In the genomic region with DNA sequence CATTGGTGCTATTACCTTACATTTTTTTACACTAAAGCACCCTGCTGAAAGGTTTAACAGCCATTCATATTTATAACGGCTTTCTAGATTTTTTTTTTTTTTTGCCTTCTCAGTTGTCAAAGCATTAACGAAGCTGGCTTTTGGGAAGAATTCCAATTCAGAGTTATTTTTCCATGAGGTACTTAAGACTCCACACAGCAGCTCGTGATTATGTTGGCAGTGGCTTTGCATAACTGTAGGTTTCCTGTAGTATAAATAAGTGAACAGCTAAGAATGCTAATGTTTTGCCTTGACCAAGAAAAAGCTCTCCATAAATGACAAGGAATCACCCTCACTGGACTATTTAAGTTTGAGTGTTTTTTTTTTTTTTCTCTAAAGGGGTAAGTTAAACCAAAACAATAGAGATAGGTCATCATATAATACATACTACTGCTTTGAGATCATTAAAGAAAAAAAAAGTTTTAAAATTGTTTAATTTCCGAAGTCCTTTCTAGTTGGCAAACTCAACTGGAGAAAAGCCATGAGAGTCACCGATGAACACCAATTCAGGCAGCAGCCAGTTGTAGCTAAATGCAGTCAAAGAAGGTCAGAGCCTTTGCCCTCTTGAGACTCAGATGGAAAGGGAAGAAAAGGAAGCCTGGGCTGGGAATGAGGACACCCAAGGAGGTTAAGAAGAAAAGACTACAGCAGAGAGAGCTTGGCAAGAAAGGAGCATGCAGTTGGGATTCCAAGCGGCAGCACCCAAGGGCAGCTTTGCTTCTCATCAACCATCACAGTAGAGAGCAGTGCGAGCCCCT, we compare ENCODE assay signal across 15 cellular contexts.
A peak's percentile ranks its signal among the peaks of the same experiment; 100 is the strongest.
DNase-seq lines count a peak whose midpoint lies in the region; ATAC-seq, FAIRE-seq and TF ChIP-seq lines count a peak whose summit lies in the region.
"Had no signal": no experiment of that assay in that cellular context is flagged by ENCODE, and none has a peak within 500 bp of the region (broad histone marks: within the 10 kb centered on the region; RNA-seq: fewer than 3 reads in every experiment).

No MANE protein-coding gene starts in this region.

- in situ Hi-C loops in HepG2 (cut with HindIII; ENCODE audit: extremely low pct_ligation_motif_present, low pct_unique_long_range_greater_than_20kb) = no loop called here

- peak overlapping the region; percentile 26 for H2BK15ac ChIP-seq in mesenchymal stem cell (ENCODE audit: low read depth, poor library complexity, severe bottlenecking)

- H2BK12ac ChIP-seq in mesenchymal stem cell (ENCODE audit: low read length in 2 of 2) = peak overlapping the region in 1 of 2 experiments; percentile 19

- H4K20me1 ChIP-seq in HepG2 (ENCODE audit: insufficient read depth, low read length) = no peaks in the 10 kb centered on the region

- CTCF ChIA-PET in HepG2 (lab: Yijun Ruan, JAX; ENCODE audit: low intra/inter-chr PET ratio, low total read pairs) = no interaction called here

- no peak overlapping the region for H2BK120ac ChIP-seq in mesenchymal stem cell (ENCODE audit: low read depth, low read length)

- TF ChIP-seq POLR2A in HepG2 (IDR thresholded peaks at IDR 0.05; ENCODE audit: insufficient read depth in 1 of 2, low read depth in 2 of 2, low read length in 2 of 2) (no peak), erythroblast (IDR thresholded peaks at IDR 0.05; ENCODE audit: low read length) (no peak)

- H3K4me2 ChIP-seq in HepG2 (ENCODE audit: low read depth, low read length) (no peak overlapping the region), mesenchymal stem cell (ENCODE audit: low read length, poor library complexity, severe bottlenecking) (no peak overlapping the region)
- H3K4me2 ChIP-seq: KMS-11 had no signal

- POLR2A ChIA-PET in HepG2 (lab: Yijun Ruan, JAX) = no interaction called here

- H2AK5ac ChIP-seq in mesenchymal stem cell (ENCODE audit: low read length, severe bottlenecking) = no peak overlapping the region

- no peak overlapping the region for H4K8ac ChIP-seq in mesenchymal stem cell (ENCODE audit: low read length)

- H3K4me3 ChIP-seq in liver (ENCODE audit: low read depth in 1 of 3, low read length in 3 of 3) (no peak overlapping the region), HepG2 (replicated peaks in 1 of 3; ENCODE audit: insufficient read depth in 1 of 3, low read depth in 2 of 3, low read length in 3 of 3) (no peak overlapping the region), esophagus (ENCODE audit: low read depth in 1 of 2, low read length in 2 of 2) (no peak overlapping the region), mesenchymal stem cell (ENCODE audit: insufficient read depth in 1 of 2, low read depth in 1 of 2, low read length in 2 of 2) (no peak overlapping the region)
- H3K4me3 ChIP-seq: colonic mucosa, psoas muscle had no signal

- H3K4me1 ChIP-seq in liver (ENCODE audit: control insufficient read depth in 4 of 4, insufficient read depth in 4 of 4, low read length in 3 of 4) (no peaks in the 10 kb centered on the region), HepG2 (ENCODE audit: insufficient read depth, low read length) (no peaks in the 10 kb centered on the region), esophagus (ENCODE audit: control insufficient read depth in 2 of 2, insufficient read depth in 2 of 2, low read length in 1 of 2) (no peaks in the 10 kb centered on the region), mesenchymal stem cell (ENCODE audit: control insufficient read depth, insufficient read depth, low read depth, low read length) (no peaks in the 10 kb centered on the region)
- H3K4me1 ChIP-seq: BE2C, colonic mucosa had no signal

- intact Hi-C loops in HepG2 (cut with micrococcal nuclease; ENCODE audit: unreplicated experiment) = no loop called here

- H3K23ac ChIP-seq in mesenchymal stem cell (ENCODE audit: low read length in 2 of 2) = no peak overlapping the region

- WGBS in liver = 64% methylated on average over 7 of the region's 7 CpGs
- WGBS in HepG2 (ENCODE audit: low lambda C conversion rate) = 33% methylated on average over 7 of the region's 7 CpGs
- 40 to 42% methylated on average over 7 of the region's 7 CpGs for WGBS in esophagus, 2 donors
- WGBS in mesenchymal stem cell = 95% methylated on average over 5 of the region's 7 CpGs

- H3K27ac ChIP-seq in liver (ENCODE audit: low read depth in 1 of 2, low read length in 2 of 2) (no peak overlapping the region), HepG2 (ENCODE audit: extremely low read length, insufficient read depth, low read length) (no peak overlapping the region), esophagus (ENCODE audit: low read depth in 2 of 2, low read length in 1 of 2) (peak overlapping the region; percentile 12 to 70), mesenchymal stem cell (ENCODE audit: low read length, poor library complexity, severe bottlenecking) (no peak overlapping the region)
- H3K27ac ChIP-seq: colonic mucosa, KMS-11, psoas muscle had no signal

- H3K27me3 ChIP-seq in liver (ENCODE audit: control insufficient read depth in 4 of 4, insufficient read depth in 4 of 4, low read length in 3 of 4) = no peaks in the 10 kb centered on the region
- no peaks in the 10 kb centered on the region for H3K27me3 ChIP-seq in HepG2 (ENCODE audit: control insufficient read depth in 1 of 2, insufficient read depth in 2 of 2, low read length in 2 of 2)
- H3K27me3 ChIP-seq in esophagus (ENCODE audit: control insufficient read depth in 1 of 2, insufficient read depth in 2 of 2, low read length in 2 of 2) = no peaks in the 10 kb centered on the region
- no peaks in the 10 kb centered on the region for H3K27me3 ChIP-seq in mesenchymal stem cell (ENCODE audit: control insufficient read depth in 1 of 2, insufficient read depth in 1 of 2, low read length in 2 of 2)
- H3K27me3 ChIP-seq: BE2C, colonic mucosa had no signal

- H3K18ac ChIP-seq in mesenchymal stem cell (ENCODE audit: low read depth in 1 of 2, low read length in 2 of 2) = peak overlapping the region; percentile 2 to 8

- H3K79me1 ChIP-seq in mesenchymal stem cell (replicated peaks; ENCODE audit: low read length, poor library complexity, severe bottlenecking) = no peaks in the 10 kb centered on the region

- TF ChIP-seq EP300 in HepG2 (IDR thresholded peaks at IDR 0.05; ENCODE audit: low read depth in 2 of 2, low read length in 2 of 2) (no peak), HepG2 (CRISPR knock-in tag; IDR thresholded peaks at IDR 0.05; ENCODE audit: borderline replicate concordance) (no peak)

- no peak overlapping the region for H3K9ac ChIP-seq in liver (ENCODE audit: low read depth in 1 of 2, low read length in 2 of 2)
- no peak overlapping the region for H3K9ac ChIP-seq in HepG2 (ENCODE audit: insufficient read depth, low read depth, low read length)
- peak overlapping the region; percentile 16 for H3K9ac ChIP-seq in mesenchymal stem cell (ENCODE audit: low read length)
- H3K9ac ChIP-seq: KMS-11 had no signal

- no peak overlapping the region for H3K4ac ChIP-seq in mesenchymal stem cell (ENCODE audit: low read depth in 1 of 2, low read length in 2 of 2)

- H2BK5ac ChIP-seq in mesenchymal stem cell (ENCODE audit: low read depth, low read length, poor library complexity, severe bottlenecking) = no peak overlapping the region

- no peak for DNase-seq in HepG2 (ENCODE audit: low spot score)
- DNase-seq in mesenchymal stem cell = peak; percentile 86
- no peak for DNase-seq in NCI-H2171 treated with DMSO at 0.1 percent for 48 hours (lab: John Stamatoyannopoulos, UW)
- no peak for DNase-seq in DMS53 (lab: John Stamatoyannopoulos, UW)
- no peak for DNase-seq in OCI-M2 (lab: John Stamatoyannopoulos, UW; ENCODE audit: unreplicated experiment)
- no peak for DNase-seq in erythroblast (lab: John Stamatoyannopoulos, UW)
- DNase-seq: BE2C, colonic mucosa, NCI-H226, psoas muscle, SHP77 had no signal

- H3K36me3 ChIP-seq in liver (ENCODE audit: control insufficient read depth in 4 of 4, insufficient read depth in 3 of 4, low read depth in 1 of 4, low read length in 3 of 4) = no peaks in the 10 kb centered on the region
- H3K36me3 ChIP-seq in HepG2 (replicated peaks in 1 of 2; ENCODE audit: control insufficient read depth in 1 of 2, insufficient read depth in 2 of 2, low read length in 2 of 2) = no peaks in the 10 kb centered on the region
- H3K36me3 ChIP-seq in esophagus (ENCODE audit: control insufficient read depth in 2 of 2, insufficient read depth in 2 of 2, low read length in 1 of 2) = no peaks in the 10 kb centered on the region
- H3K36me3 ChIP-seq in mesenchymal stem cell (ENCODE audit: control insufficient read depth in 1 of 2, insufficient read depth in 2 of 2, low read depth in 1 of 2, low read length in 2 of 2) = no peaks in the 10 kb centered on the region
- H3K36me3 ChIP-seq: BE2C, colonic mucosa had no signal

- H4K91ac ChIP-seq in mesenchymal stem cell (ENCODE audit: low read length) = no peak overlapping the region

- no TSS peak for BruUV-seq in HepG2 (replicated peaks; lab: Mats Ljungman, UMichigan)

- H3K79me2 ChIP-seq in HepG2 (ENCODE audit: insufficient read depth, low read length) = no peaks in the 10 kb centered on the region

- TF ChIP-seq RAD21 in liver (IDR thresholded peaks at IDR 0.05) (no peak), HepG2 (CRISPR knock-in tag; IDR thresholded peaks at IDR 0.05) (no peak)

- no peak overlapping the region for H2AFZ ChIP-seq in HepG2 (ENCODE audit: low read length)
- no peak overlapping the region for H2AFZ ChIP-seq in mesenchymal stem cell (ENCODE audit: low read depth, low read length)

- H3K9me3 ChIP-seq in liver (ENCODE audit: control insufficient read depth in 4 of 4, low read length in 3 of 4) (no peaks in the 10 kb centered on the region), HepG2 (ENCODE audit: low read length) (no peaks in the 10 kb centered on the region), esophagus (ENCODE audit: control insufficient read depth in 2 of 2, insufficient read depth in 1 of 2, low read depth in 1 of 2, low read length in 1 of 2) (no peaks in the 10 kb centered on the region), mesenchymal stem cell (ENCODE audit: control insufficient read depth, low read length) (no peaks in the 10 kb centered on the region)
- H3K9me3 ChIP-seq: BE2C, colonic mucosa, psoas muscle had no signal

- H3K14ac ChIP-seq in mesenchymal stem cell (ENCODE audit: low read length in 2 of 2) = no peak overlapping the region

- FAIRE-seq in HepG2 (lab: Jason Lieb, UNC) = no peak

- TF ChIP-seq CTCF in liver (IDR thresholded peaks at IDR 0.05; ENCODE audit: low read depth, low read length, missing input control) = no peak
- TF ChIP-seq CTCF in HepG2 (CRISPR knock-in tag; IDR thresholded peaks at IDR 0.05) = no peak

- ATAC-seq in HepG2 = no peak
- ATAC-seq: activated T-helper 17 cell treated with anti-CD3 and anti-CD28 coated beads, Interleukin-2, amount 50 U/mL, for 72 hours; psoas muscle had no signal

TF ChIP-seq in liver, 16 proteins besides CTCF, POLR2A, EP300 and RAD21:
- TF ChIP-seq NR2F2 (IDR thresholded peaks at IDR 0.05) (peak; percentile 78), HNF4G (IDR thresholded peaks at IDR 0.05) (no peak)

TF ChIP-seq in HepG2, 621 proteins besides CTCF, POLR2A, EP300 and RAD21 (continues in another document):
- TF ChIP-seq ZNF34 (CRISPR knock-in tag; IDR thresholded peaks at IDR 0.05; ENCODE audit: borderline replicate concordance) (no peak), ZNF446 (CRISPR knock-in tag; IDR thresholded peaks at IDR 0.05) (no peak), ZNF382 (CRISPR knock-in tag; IDR thresholded peaks at IDR 0.05; ENCODE audit: borderline replicate concordance) (no peak), SNAI1 (CRISPR knock-in tag; IDR thresholded peaks at IDR 0.05; ENCODE audit: borderline replicate concordance) (no peak), HNF4A (CRISPR knock-in tag; IDR thresholded peaks at IDR 0.05) (no peak), HMGA1 (CRISPR knock-in tag; conservative IDR thresholded peaks at IDR 0.05) (no peak)

Comparison
In these comparisons a context has a peak if more than half of its experiments do, and no peak if none do; other contexts are left out.
1. H3K27ac ChIP-seq: peak in esophagus (2 of 2); none in liver (0 of 2), HepG2 (single experiment) and mesenchymal stem cell (single experiment).